ENCODE assay signal across 8 cellular contexts in the genomic region with DNA sequence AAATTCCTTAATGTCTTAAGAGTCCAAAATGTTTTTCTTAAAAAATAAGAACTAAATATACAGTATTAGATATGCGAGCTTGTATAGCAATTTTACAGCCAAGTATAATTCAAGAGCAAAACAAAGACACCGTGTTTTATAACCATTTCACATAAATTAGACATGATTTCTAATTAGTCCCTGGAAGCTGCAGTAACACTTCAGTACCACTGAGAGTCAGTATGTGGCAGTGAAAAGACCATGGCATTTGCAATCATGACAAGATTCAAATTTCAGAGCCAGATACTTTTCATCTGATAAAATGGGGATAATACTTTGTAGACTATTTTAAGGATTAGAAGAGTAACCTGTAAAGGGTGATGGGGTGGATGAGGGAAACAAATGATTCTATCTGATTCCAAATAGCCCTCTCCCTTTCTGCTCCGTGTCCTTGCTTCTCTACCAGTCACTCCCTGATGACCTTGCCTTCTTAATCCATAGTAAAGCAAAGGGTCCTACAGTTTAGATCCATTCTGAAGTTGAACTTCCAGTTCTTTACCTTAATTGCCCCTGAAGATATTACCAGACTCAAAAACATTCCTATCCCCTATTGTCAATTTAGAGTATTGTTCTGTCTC.
A peak's percentile ranks its signal among the peaks of the same experiment; 100 is the strongest.
DNase-seq lines count a peak whose midpoint lies in the region; ATAC-seq and TF ChIP-seq lines count a peak whose summit lies in the region.

No MANE protein-coding gene starts in this region.

- no peak overlapping the region for H3K27ac Mint-ChIP-seq in Calu3 (ENCODE audit: unreplicated experiment)
- H3K27ac Mint-ChIP-seq in neural progenitor cell, result no peak overlapping the region
- no peak overlapping the region for H3K27ac Mint-ChIP-seq in activated T-helper 2 cell treated with anti-CD3 and anti-CD28 coated beads, Interferon-gamma antibody, Interleukin-2, Interleukin-4, amounts not matched to agents 10 μg/mL and 5 μg/mL and 100 μg/mL, durations not matched to agents 14 hours and 24 hours and 36 hours

- peaks cover 0 to 6% (median 0%) of the 10 kb centered on the region in 4 donors for H3K9me3 ChIP-seq in esophagus muscularis mucosa
- no peaks in the 10 kb centered on the region for H3K9me3 ChIP-seq in neural progenitor cell (ENCODE audit: low read depth)

- TF ChIP-seq CTCF in Calu3 (IDR thresholded peaks at IDR 0.05; ENCODE audit: unreplicated experiment) (peak; percentile 36), esophagus muscularis mucosa (IDR thresholded peaks at IDR 0.05) (peak; percentile 59 to 77 (median 62)), neural progenitor cell (IDR thresholded peaks at IDR 0.05) (peak; percentile 86)

- DNase-seq in Calu3 (peak; percentile 3), RPMI8226 (peak; percentile 36), esophagus muscularis mucosa (ENCODE audit: extremely low spot score) (no peak), neural progenitor cell (ENCODE audit: low spot score) (peak; percentile 52)
- DNase-seq in activated T-helper 2 cell treated with anti-CD3 and anti-CD28 coated beads, Interferon-gamma antibody, Interleukin-2, Interleukin-4, amounts not matched to agents 10 μg/mL and 5 μg/mL and 100 μg/mL, durations not matched to agents 14 hours and 24 hours and 36 hours (ENCODE audit: low spot score), result no peak
- no peak for DNase-seq in effector CD4-positive, alpha-beta T cell

- no peaks in the 10 kb centered on the region for H3K27me3 ChIP-seq in esophagus muscularis mucosa
- H3K27me3 ChIP-seq in neural progenitor cell, result no peaks in the 10 kb centered on the region

- H3K9me3 Mint-ChIP-seq in Calu3 (ENCODE audit: low read depth, unreplicated experiment) (no peaks in the 10 kb centered on the region), neural progenitor cell (no peaks in the 10 kb centered on the region)
- H3K9me3 Mint-ChIP-seq in activated T-helper 2 cell treated with anti-CD3 and anti-CD28 coated beads, Interferon-gamma antibody, Interleukin-2, Interleukin-4, amounts not matched to agents 10 μg/mL and 5 μg/mL and 100 μg/mL, durations not matched to agents 14 hours and 24 hours and 36 hours, result no peaks in the 10 kb centered on the region

- H4K20me1 ChIP-seq in neural progenitor cell (ENCODE audit: low read depth), result no peaks in the 10 kb centered on the region

- H3K79me2 ChIP-seq in neural progenitor cell (ENCODE audit: low read depth), result no peaks in the 10 kb centered on the region

- H3K4me1 ChIP-seq in esophagus muscularis mucosa (no peaks in the 10 kb centered on the region), neural progenitor cell (no peaks in the 10 kb centered on the region)

- H3K4me3 ChIP-seq in esophagus muscularis mucosa (no peak overlapping the region), neural progenitor cell (no peak overlapping the region)

- H3K36me3 ChIP-seq in esophagus muscularis mucosa (peaks cover 0 to 19% (median 6%) of the 10 kb centered on the region in 4 donors), neural progenitor cell (no peaks in the 10 kb centered on the region)

- WGBS in esophagus muscularis mucosa, result 58% methylated on average over 3 of the region's 3 CpGs

- H3K4me1 Mint-ChIP-seq in Calu3 (ENCODE audit: low read depth, unreplicated experiment) (no peaks in the 10 kb centered on the region), neural progenitor cell (no peaks in the 10 kb centered on the region)
- H3K4me1 Mint-ChIP-seq in activated T-helper 2 cell treated with anti-CD3 and anti-CD28 coated beads, Interferon-gamma antibody, Interleukin-2, Interleukin-4, amounts not matched to agents 10 μg/mL and 5 μg/mL and 100 μg/mL, durations not matched to agents 14 hours and 24 hours and 36 hours (ENCODE audit: low read depth), result no peaks in the 10 kb centered on the region

- no peak overlapping the region for H2AFZ ChIP-seq in neural progenitor cell (replicated peaks)

- H3K36me3 Mint-ChIP-seq in Calu3 (ENCODE audit: insufficient read depth, unreplicated experiment) (no peaks in the 10 kb centered on the region), neural progenitor cell (peaks cover 1% of the 10 kb centered on the region)
- H3K36me3 Mint-ChIP-seq in activated T-helper 2 cell treated with anti-CD3 and anti-CD28 coated beads, Interferon-gamma antibody, Interleukin-2, Interleukin-4, amounts not matched to agents 10 μg/mL and 5 μg/mL and 100 μg/mL, durations not matched to agents 14 hours and 24 hours and 36 hours (ENCODE audit: low read depth), result no peaks in the 10 kb centered on the region

- no peak overlapping the region for H3K9ac ChIP-seq in neural progenitor cell

- no peak overlapping the region for H3K4me3 Mint-ChIP-seq in Calu3 (ENCODE audit: low read depth, unreplicated experiment)
- H3K4me3 Mint-ChIP-seq in neural progenitor cell, result no peak overlapping the region
- H3K4me3 Mint-ChIP-seq in activated T-helper 2 cell treated with anti-CD3 and anti-CD28 coated beads, Interferon-gamma antibody, Interleukin-2, Interleukin-4, amounts not matched to agents 10 μg/mL and 5 μg/mL and 100 μg/mL, durations not matched to agents 14 hours and 24 hours and 36 hours (ENCODE audit: low read depth), result no peak overlapping the region

- H3F3A ChIP-seq in neural progenitor cell (ENCODE audit: low read depth), result no peaks in the 10 kb centered on the region

- no peaks in the 10 kb centered on the region for H3K27me3 Mint-ChIP-seq in Calu3 (ENCODE audit: unreplicated experiment)
- no peaks in the 10 kb centered on the region for H3K27me3 Mint-ChIP-seq in neural progenitor cell (ENCODE audit: insufficient read depth, low read depth)
- peaks cover 2% of the 10 kb centered on the region for H3K27me3 Mint-ChIP-seq in activated T-helper 2 cell treated with anti-CD3 and anti-CD28 coated beads, Interferon-gamma antibody, Interleukin-2, Interleukin-4, amounts not matched to agents 10 μg/mL and 5 μg/mL and 100 μg/mL, durations not matched to agents 14 hours and 24 hours and 36 hours (ENCODE audit: low read depth)

- CTCF ChIA-PET in Calu3 (lab: Charles Lee), result interaction anchor here (0.5 to 1.0 kb wide), 2 partner anchors 223 to 226 kb away, joined by 4 read pairs; no protein-coding TSS in a partner anchor

- TF ChIP-seq POLR2A in esophagus muscularis mucosa (IDR thresholded peaks at IDR 0.05; ENCODE audit: low read depth), result no peak

- ATAC-seq in GM19035 (IDR thresholded peaks at IDR 0.05; ENCODE audit: unreplicated experiment), result peak; percentile 65
- ATAC-seq in HG03571 (IDR thresholded peaks at IDR 0.05; ENCODE audit: unreplicated experiment), result peak; percentile 59

- intact Hi-C loops in Calu3 (cut with micrococcal nuclease; ENCODE audit: unreplicated experiment) (loop anchor here (1.0 to 5.0 kb wide), 3 partner anchors 225 to 547 kb away; a partner anchor contains a TSS), esophagus muscularis mucosa (cut with DNase I) (loop anchor here (5.0 kb wide), 1 partner anchor 342 kb away; a partner anchor contains a TSS)
- intact Hi-C loops in activated T-helper 2 cell treated with anti-CD3 and anti-CD28 coated beads, Interferon-gamma antibody, Interleukin-2, Interleukin-4, amounts not matched to agents 10 μg/mL and 5 μg/mL and 100 μg/mL, durations not matched to agents 14 hours and 24 hours and 36 hours (cut with micrococcal nuclease), result loop anchor here (2.0 kb wide), 2 partner anchors 226 to 342 kb away; a partner anchor contains a TSS

- TF ChIP-seq EP300 in esophagus muscularis mucosa (IDR thresholded peaks at IDR 0.05), result no peak

- H3K4me2 ChIP-seq in neural progenitor cell, result no peak overlapping the region

- H3K27ac ChIP-seq in esophagus muscularis mucosa (replicated peaks in 1 of 4) (no peak overlapping the region), neural progenitor cell (no peak overlapping the region)

- no TSS peak for BruUV-seq in Calu3 (replicated peaks; lab: Mats Ljungman, UMichigan)

Comparison
In these comparisons a context has a peak if more than half of its experiments do, and no peak if none do; other contexts are left out.
1. DNase-seq: peak in Calu3 (single experiment), RPMI8226 (single experiment) and neural progenitor cell (single experiment); none in esophagus muscularis mucosa (single experiment), activated T-helper 2 cell treated with anti-CD3 and anti-CD28 coated beads, Interferon-gamma antibody, Interleukin-2, Interleukin-4, amounts not matched to agents 10 μg/mL and 5 μg/mL and 100 μg/mL, durations not matched to agents 14 hours and 24 hours and 36 hours (single experiment) and effector CD4-positive, alpha-beta T cell (single experiment).
2. CTCF ChIP-seq: peak in every context shown above with its lines; median percentile 86 in neural progenitor cell; 62 in esophagus muscularis mucosa; 36 in Calu3.